ENCODE assay signal across 1 cellular context in genomic region chr5:53253421-53253871, GRCh38.
TF ChIP-seq lines count a peak whose summit lies in the region.

No MANE protein-coding gene starts in this region.

TF ChIP-seq in K562, 482 proteins besides CTCF, POLR2A, EP300 and RAD21 (continued from another document and continues in another):
- TF ChIP-seq AFF1 (IDR thresholded peaks at IDR 0.05; ENCODE audit: low read depth in 1 of 2, partially characterized antibody in 2 of 2) (no peak), ZNF3 (CRISPR knock-in tag; IDR thresholded peaks at IDR 0.05) (no peak), CREBBP (IDR thresholded peaks at IDR 0.05; ENCODE audit: low read depth, low read length) (no peak), NCOA6 (IDR thresholded peaks at IDR 0.05) (no peak), ESRRA (IDR thresholded peaks at IDR 0.05; ENCODE audit: borderline replicate concordance, low read depth) (peak; percentile 75; the same call in 1 of the 2 replicates), PKNOX1 (IDR thresholded peaks at IDR 0.05) (no peak), POLR2AphosphoS2 (IDR thresholded peaks at IDR 0.05; ENCODE audit: low read length) (no peak), VEZF1 (CRISPR knock-in tag; IDR thresholded peaks at IDR 0.05) (no peak), ZNF780A (CRISPR knock-in tag; IDR thresholded peaks at IDR 0.05) (no peak), ZBTB49 (CRISPR knock-in tag; IDR thresholded peaks at IDR 0.05; ENCODE audit: borderline replicate concordance) (no peak), MBD2 (IDR thresholded peaks at IDR 0.05; ENCODE audit: borderline replicate concordance, low read depth) (no peak), ZSCAN32 (CRISPR knock-in tag; IDR thresholded peaks at IDR 0.05) (no peak), JUN (IDR thresholded peaks at IDR 0.05; ENCODE audit: borderline replicate concordance, low read depth, low read length) (no peak), JUN (CRISPR knock-in tag; IDR thresholded peaks at IDR 0.05; ENCODE audit: borderline replicate concordance) (no peak), HNRNPH1 (optimal IDR thresholded peaks at IDR 0.05; ENCODE audit: low read depth, low read length) (no peak), KDM1A (IDR thresholded peaks at IDR 0.05) (0 out of 4 replicates have a peak, but pooled peaks of 1 of the 2 experiments have one; percentile 16), MXD1 (CRISPR knock-in tag; IDR thresholded peaks at IDR 0.05; ENCODE audit: borderline replicate concordance, poor library complexity, severe bottlenecking) (no peak), CLOCK (CRISPR knock-in tag; IDR thresholded peaks at IDR 0.05; ENCODE audit: borderline replicate concordance) (no peak), GTF2E2 (tag; IDR thresholded peaks at IDR 0.05) (no peak), ZBTB26 (CRISPR knock-in tag; IDR thresholded peaks at IDR 0.05) (no peak), ESRRB (CRISPR knock-in tag; IDR thresholded peaks at IDR 0.05; ENCODE audit: borderline replicate concordance) (no peak), CCAR2 (IDR thresholded peaks at IDR 0.05; ENCODE audit: low read depth, low read length) (no peak), TFAP4 (CRISPR knock-in tag; IDR thresholded peaks at IDR 0.05; ENCODE audit: borderline replicate concordance) (no peak), STAT6 (CRISPR knock-in tag; IDR thresholded peaks at IDR 0.05) (no peak), HDAC6 (IDR thresholded peaks at IDR 0.05; ENCODE audit: low read depth, low read length) (no peak), ZNF639 (CRISPR knock-in tag; conservative IDR thresholded peaks at IDR 0.05 in 1 of 2, IDR thresholded peaks at IDR 0.05 in 1 of 2) (no peak), ZBTB1 (CRISPR knock-in tag; IDR thresholded peaks at IDR 0.05; ENCODE audit: borderline replicate concordance, low read depth) (no peak), NR1H2 (CRISPR knock-in tag; IDR thresholded peaks at IDR 0.05) (no peak), ARID3A (IDR thresholded peaks at IDR 0.05; ENCODE audit: borderline replicate concordance, low read depth, low read length) (no peak), MAX (CRISPR knock-in tag; IDR thresholded peaks at IDR 0.05) (no peak)
